Comparison of ENCODE assay signal across 8 cellular contexts in genomic region chr11:134246100-134246499, GRCh38. TPM values are rescaled to one million over a fixed set of nuclear protein-coding genes. Genes with fewer than 3 reads are reported as not detected.
"Had no signal": no experiment of that assay in that cellular context is flagged by ENCODE, and none has a peak within 500 bp of the region (broad histone marks: within the 10 kb centered on the region; RNA-seq: fewer than 3 reads in every experiment).

No MANE protein-coding gene starts in this region.

- DNase-seq: GM23248, GOT3, H7, HFFc6, IMR-90 had no signal

- H3K4me3 Mint-ChIP-seq: HFFc6 had no signal

- ATAC-seq: HCT116, K562 had no signal

- H3K27ac Mint-ChIP-seq: HFFc6 had no signal

- H3K9me3 Mint-ChIP-seq: HFFc6 had no signal

RNA-seq across cellular contexts. Expression of gene GLB1L3, which starts 30.1 kb away (rescaled TPM):
- total RNA-seq: GM23248, HFFc6, HT-29, IMR-90 had no signal
